In genomic region chr3:42101481-42101880, GRCh38 we compare ENCODE assay signal across 2 cellular contexts.
TF ChIP-seq lines count a peak whose summit lies in the region.

No MANE protein-coding gene starts in this region.

TF ChIP-seq in IMR-90, 13 proteins besides CTCF, POLR2A, EP300 and RAD21 (continued from another document):
- TF ChIP-seq BHLHE40 (IDR thresholded peaks at IDR 0.05; ENCODE audit: low read depth, low read length): no peak
- no peak for TF ChIP-seq SMC3 (IDR thresholded peaks at IDR 0.05; ENCODE audit: low read depth, low read length)
- no peak for TF ChIP-seq RCOR1 (IDR thresholded peaks at IDR 0.05; ENCODE audit: insufficient replicate concordance, low read length)
- no peak for TF ChIP-seq MAZ (IDR thresholded peaks at IDR 0.05; ENCODE audit: borderline replicate concordance, low read depth, low read length)
- TF ChIP-seq RFX5 (IDR thresholded peaks at IDR 0.05; ENCODE audit: low read depth, low read length): no peak
- no peak for TF ChIP-seq CEBPB (IDR thresholded peaks at IDR 0.05; ENCODE audit: low read depth, low read length)
- no peak for TF ChIP-seq USF2 (IDR thresholded peaks at IDR 0.05; ENCODE audit: low read depth, low read length)

TF ChIP-seq in liver, 16 proteins besides CTCF, POLR2A, EP300 and RAD21 (continued from another document):
- TF ChIP-seq ZBTB33 (IDR thresholded peaks at IDR 0.05): no peak
- no peak for TF ChIP-seq FOXA2 (IDR thresholded peaks at IDR 0.05)
- TF ChIP-seq SP1 (IDR thresholded peaks at IDR 0.05): no peak
